In genomic region chr2:142094233-142094632, GRCh38 we compare ENCODE assay signal across 4 cellular contexts.
TF ChIP-seq lines count a peak whose summit lies in the region.

No MANE protein-coding gene starts in this region.

TF ChIP-seq in A549, 52 proteins besides CTCF, POLR2A, EP300 and RAD21:
- TF ChIP-seq FOSB (CRISPR knock-in tag; IDR thresholded peaks at IDR 0.05): no peak
- TF ChIP-seq MAFK (IDR thresholded peaks at IDR 0.05; ENCODE audit: partially characterized antibody): peak; percentile 96
- TF ChIP-seq ZFP36 (IDR thresholded peaks at IDR 0.05; ENCODE audit: borderline replicate concordance, partially characterized antibody): no peak

TF ChIP-seq in HEK293, 187 proteins besides CTCF, POLR2A, EP300 and RAD21 (continues in another document):
- peak; percentile 55; the same call in 1 of the 2 replicates for TF ChIP-seq ZNF10 (tag by site-specific recombination; IDR thresholded peaks at IDR 0.05)
- TF ChIP-seq ZNF140 (tag by site-specific recombination; IDR thresholded peaks at IDR 0.05): no peak
- TF ChIP-seq ZNF501 (tag by site-specific recombination; IDR thresholded peaks at IDR 0.05): no peak
- TF ChIP-seq, protein P1, sequence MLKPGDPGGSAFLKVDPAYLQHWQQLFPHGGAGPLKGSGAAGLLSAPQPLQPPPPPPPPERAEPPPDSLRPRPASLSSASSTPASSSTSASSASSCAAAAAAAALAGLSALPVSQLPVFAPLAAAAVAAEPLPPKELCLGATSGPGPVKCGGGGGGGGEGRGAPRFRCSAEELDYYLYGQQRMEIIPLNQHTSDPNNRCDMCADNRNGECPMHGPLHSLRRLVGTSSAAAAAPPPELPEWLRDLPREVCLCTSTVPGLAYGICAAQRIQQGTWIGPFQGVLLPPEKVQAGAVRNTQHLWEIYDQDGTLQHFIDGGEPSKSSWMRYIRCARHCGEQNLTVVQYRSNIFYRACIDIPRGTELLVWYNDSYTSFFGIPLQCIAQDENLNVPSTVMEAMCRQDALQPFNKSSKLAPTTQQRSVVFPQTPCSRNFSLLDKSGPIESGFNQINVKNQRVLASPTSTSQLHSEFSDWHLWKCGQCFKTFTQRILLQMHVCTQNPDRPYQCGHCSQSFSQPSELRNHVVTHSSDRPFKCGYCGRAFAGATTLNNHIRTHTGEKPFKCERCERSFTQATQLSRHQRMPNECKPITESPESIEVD (tag by site-specific recombination; IDR thresholded peaks at IDR 0.05): peak; percentile 13; the same call in 1 of the 2 replicates
- TF ChIP-seq ZFP69B (tag by site-specific recombination; IDR thresholded peaks at IDR 0.05): no peak
- TF ChIP-seq ZNF223 (tag by site-specific recombination; IDR thresholded peaks at IDR 0.05): no peak
- no peak for TF ChIP-seq ZNF398 (tag by site-specific recombination; IDR thresholded peaks at IDR 0.05)
- TF ChIP-seq ZNF366 (tag by site-specific recombination; conservative IDR thresholded peaks at IDR 0.05): no peak
- no peak for TF ChIP-seq ZNF664 (tag by site-specific recombination; IDR thresholded peaks at IDR 0.05)
- no peak for TF ChIP-seq ZBTB17 (tag by site-specific recombination; IDR thresholded peaks at IDR 0.05)
- TF ChIP-seq FEZF1 (tag by site-specific recombination; IDR thresholded peaks at IDR 0.05): 0 out of 2 replicates have a peak, but pooled peaks have one; percentile 26
- TF ChIP-seq, protein P2, sequence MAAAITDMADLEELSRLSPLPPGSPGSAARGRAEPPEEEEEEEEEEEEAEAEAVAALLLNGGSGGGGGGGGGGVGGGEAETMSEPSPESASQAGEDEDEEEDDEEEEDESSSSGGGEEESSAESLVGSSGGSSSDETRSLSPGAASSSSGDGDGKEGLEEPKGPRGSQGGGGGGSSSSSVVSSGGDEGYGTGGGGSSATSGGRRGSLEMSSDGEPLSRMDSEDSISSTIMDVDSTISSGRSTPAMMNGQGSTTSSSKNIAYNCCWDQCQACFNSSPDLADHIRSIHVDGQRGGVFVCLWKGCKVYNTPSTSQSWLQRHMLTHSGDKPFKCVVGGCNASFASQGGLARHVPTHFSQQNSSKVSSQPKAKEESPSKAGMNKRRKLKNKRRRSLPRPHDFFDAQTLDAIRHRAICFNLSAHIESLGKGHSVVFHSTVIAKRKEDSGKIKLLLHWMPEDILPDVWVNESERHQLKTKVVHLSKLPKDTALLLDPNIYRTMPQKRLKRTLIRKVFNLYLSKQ (tag by site-specific recombination; IDR thresholded peaks at IDR 0.05; ENCODE audit: borderline replicate concordance): no peak

TF ChIP-seq in IMR-90, 13 proteins besides CTCF, POLR2A, EP300 and RAD21:
- TF ChIP-seq MAFK (IDR thresholded peaks at IDR 0.05; ENCODE audit: low read depth, low read length) (peak; percentile 99), MXI1 (IDR thresholded peaks at IDR 0.05; ENCODE audit: borderline replicate concordance, low read depth, low read length) (no peak)
TF ChIP-seq in IMR-90: peak in this region for 1.

TF ChIP-seq in H1, 55 proteins besides CTCF, POLR2A, EP300 and RAD21:
- TF ChIP-seq, protein P3, sequence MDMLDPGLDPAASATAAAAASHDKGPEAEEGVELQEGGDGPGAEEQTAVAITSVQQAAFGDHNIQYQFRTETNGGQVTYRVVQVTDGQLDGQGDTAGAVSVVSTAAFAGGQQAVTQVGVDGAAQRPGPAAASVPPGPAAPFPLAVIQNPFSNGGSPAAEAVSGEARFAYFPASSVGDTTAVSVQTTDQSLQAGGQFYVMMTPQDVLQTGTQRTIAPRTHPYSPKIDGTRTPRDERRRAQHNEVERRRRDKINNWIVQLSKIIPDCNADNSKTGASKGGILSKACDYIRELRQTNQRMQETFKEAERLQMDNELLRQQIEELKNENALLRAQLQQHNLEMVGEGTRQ (IDR thresholded peaks at IDR 0.05; ENCODE audit: low read length): no peak
- peak; percentile 97 for TF ChIP-seq MAFK (IDR thresholded peaks at IDR 0.05; ENCODE audit: low read depth, low read length)
